Comparison of ENCODE assay signal across 21 cellular contexts in the genomic region with DNA sequence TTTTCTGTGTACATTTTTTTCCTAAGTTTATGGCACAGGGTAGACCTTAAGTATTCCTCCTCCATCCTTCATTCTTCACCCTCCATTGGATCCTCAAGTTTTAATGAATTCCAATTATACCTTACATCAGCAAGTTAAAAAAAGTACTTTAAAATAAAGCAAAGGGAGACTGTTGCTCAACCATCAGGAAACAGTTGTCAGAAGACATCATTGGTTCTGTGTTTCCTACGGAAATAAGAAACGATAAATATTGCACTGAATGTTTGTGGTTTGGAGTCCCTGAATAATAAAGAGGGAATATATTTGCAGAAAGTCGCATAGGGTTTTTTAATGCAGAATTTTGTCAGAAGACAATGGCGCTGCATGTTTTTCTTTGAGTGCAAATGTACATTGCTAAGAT. TPM values are rescaled to one million over a fixed set of nuclear protein-coding genes. Genes with fewer than 3 reads are reported as not detected.
DNase-seq lines count a peak whose midpoint lies in the region; ATAC-seq and TF ChIP-seq lines count a peak whose summit lies in the region.
"Had no signal": no experiment of that assay in that cellular context is flagged by ENCODE, and none has a peak within 500 bp of the region (broad histone marks: within the 10 kb centered on the region; RNA-seq: fewer than 3 reads in every experiment).

No MANE protein-coding gene starts in this region.

- intact Hi-C loops in CD8-positive, alpha-beta T cell (cut with DNase I, micrococcal nuclease) = no loop called here

- H3K36me3 ChIP-seq in CD8-positive, alpha-beta T cell (ENCODE audit: insufficient read depth, low read length) = peaks cover 32% of the 10 kb centered on the region

- H3K4me3 ChIP-seq in CD8-positive, alpha-beta T cell (ENCODE audit: low read depth, low read length) = no peak overlapping the region
- H3K4me3 ChIP-seq: GM23338, Peyer's patch had no signal

- no peaks in the 10 kb centered on the region for H3K27me3 Mint-ChIP-seq in activated T-cell treated with anti-CD3 and anti-CD28 coated beads, Interleukin-2, amount 50 U/mL, for 24 hours
- H3K27me3 Mint-ChIP-seq in CD8-positive, alpha-beta T cell (ENCODE audit: low read depth) = no peaks in the 10 kb centered on the region
- no peaks in the 10 kb centered on the region for H3K27me3 Mint-ChIP-seq in T-helper 2 cell treated with Interferon-gamma antibody and Interleukin-4, amounts not matched to agents 5 μg/mL and 100 μg/mL, for 36 hours (ENCODE audit: low read depth)

- H3K27me3 ChIP-seq in CD8-positive, alpha-beta T cell (ENCODE audit: insufficient read depth, low read length) = no peaks in the 10 kb centered on the region
- H3K27me3 ChIP-seq: Peyer's patch had no signal

- H3K4me1 ChIP-seq in CD8-positive, alpha-beta T cell (ENCODE audit: insufficient read depth, low read length) = no peaks in the 10 kb centered on the region
- H3K4me1 ChIP-seq: Peyer's patch had no signal

- POLR2A ChIA-PET in CD8-positive, alpha-beta T cell (lab: Charles Lee) = interaction anchor here (0.6 to 0.7 kb wide), 2 partner anchors 29 to 74 kb away, joined by 3 to 5 read pairs; no protein-coding TSS in a partner anchor

- H3K27ac Mint-ChIP-seq in activated T-cell treated with anti-CD3 and anti-CD28 coated beads, Interleukin-2, amount 50 U/mL, for 24 hours = peak overlapping the region; percentile 13
- peak overlapping the region; percentile 58 for H3K27ac Mint-ChIP-seq in CD8-positive, alpha-beta T cell
- peak overlapping the region; percentile 78 for H3K27ac Mint-ChIP-seq in T-helper 2 cell treated with Interferon-gamma antibody and Interleukin-4, amounts not matched to agents 5 μg/mL and 100 μg/mL, for 36 hours
- H3K27ac Mint-ChIP-seq: GM23338 had no signal

- no peak overlapping the region for H3K4me3 Mint-ChIP-seq in activated T-cell treated with anti-CD3 and anti-CD28 coated beads, Interleukin-2, amount 50 U/mL, for 24 hours
- H3K4me3 Mint-ChIP-seq in CD8-positive, alpha-beta T cell = no peak overlapping the region
- H3K4me3 Mint-ChIP-seq in T-helper 2 cell treated with Interferon-gamma antibody and Interleukin-4, amounts not matched to agents 5 μg/mL and 100 μg/mL, for 36 hours = peak overlapping the region; percentile 32
- H3K4me3 Mint-ChIP-seq: GM23338 had no signal

- ATAC-seq in CD8-positive, alpha-beta T cell = no peak
- ATAC-seq: GM23338 had no signal

- H3K4me1 Mint-ChIP-seq in activated T-cell treated with anti-CD3 and anti-CD28 coated beads, Interleukin-2, amount 50 U/mL, for 24 hours (ENCODE audit: low read depth) = peaks cover 3% of the 10 kb centered on the region
- peaks cover 2% of the 10 kb centered on the region for H3K4me1 Mint-ChIP-seq in CD8-positive, alpha-beta T cell (ENCODE audit: low read depth)
- H3K4me1 Mint-ChIP-seq in T-helper 2 cell treated with Interferon-gamma antibody and Interleukin-4, amounts not matched to agents 5 μg/mL and 100 μg/mL, for 36 hours (ENCODE audit: low read depth) = peaks cover 23% of the 10 kb centered on the region
- H3K4me1 Mint-ChIP-seq: GM23338 had no signal

- no peaks in the 10 kb centered on the region for H3K9me3 ChIP-seq in CD8-positive, alpha-beta T cell (ENCODE audit: low read length)
- H3K9me3 ChIP-seq: Peyer's patch had no signal

- no peaks in the 10 kb centered on the region for H3K9me3 Mint-ChIP-seq in activated T-cell treated with anti-CD3 and anti-CD28 coated beads, Interleukin-2, amount 50 U/mL, for 24 hours
- no peaks in the 10 kb centered on the region for H3K9me3 Mint-ChIP-seq in CD8-positive, alpha-beta T cell
- no peaks in the 10 kb centered on the region for H3K9me3 Mint-ChIP-seq in T-helper 2 cell treated with Interferon-gamma antibody and Interleukin-4, amounts not matched to agents 5 μg/mL and 100 μg/mL, for 36 hours
- H3K9me3 Mint-ChIP-seq: GM23338 had no signal

- H3K27ac ChIP-seq in CD8-positive, alpha-beta T cell (ENCODE audit: low read depth, low read length) = no peak overlapping the region
- H3K27ac ChIP-seq: Peyer's patch had no signal

- DNase-seq in activated T-cell treated with anti-CD3 and anti-CD28 coated beads, Interleukin-2, amount 50 U/mL, for 24 hours = no peak
- no peak for DNase-seq in activated T-cell treated with anti-CD3 and anti-CD28 coated beads, Interleukin-2, amount 50 U/mL, for 1 hour
- DNase-seq in CD8-positive, alpha-beta T cell = no peak
- no peak for DNase-seq in T-helper 2 cell treated with Interferon-gamma antibody and Interleukin-4, amounts not matched to agents 5 μg/mL and 100 μg/mL, for 36 hours (ENCODE audit: low spot score)
- DNase-seq in putamen (ENCODE audit: low spot score) (peak; percentile 20), NCI-H2227 (lab: John Stamatoyannopoulos, UW; ENCODE audit: unreplicated experiment) (no peak), occipital lobe (lab: John Stamatoyannopoulos, UW) (no peak), SIG-M5 (lab: John Stamatoyannopoulos, UW) (no peak)
- DNase-seq: ACHN, COR-L47, DMS153, EL, NCI-H1092 treated with DMSO at 0.1 percent for 48 hours, NCI-H1694 treated with DMSO at 0.1 percent for 48 hours, NCI-H446 treated with DMSO at 0.1 percent for 48 hours, NCI-H748 treated with DMSO at 0.1 percent for 48 hours, Peyer's patch, Right ventricle myocardium superior had no signal

- CTCF ChIA-PET in CD8-positive, alpha-beta T cell (lab: Charles Lee) = no interaction called here

- TF ChIP-seq CTCF in CD8-positive, alpha-beta T cell (IDR thresholded peaks at IDR 0.05) = no peak

- H3K36me3 Mint-ChIP-seq in activated T-cell treated with anti-CD3 and anti-CD28 coated beads, Interleukin-2, amount 50 U/mL, for 24 hours (ENCODE audit: low read depth) = peaks cover 66% of the 10 kb centered on the region
- H3K36me3 Mint-ChIP-seq in CD8-positive, alpha-beta T cell = peaks cover 54% of the 10 kb centered on the region
- H3K36me3 Mint-ChIP-seq in T-helper 2 cell treated with Interferon-gamma antibody and Interleukin-4, amounts not matched to agents 5 μg/mL and 100 μg/mL, for 36 hours (ENCODE audit: low read depth) = peaks cover 40% of the 10 kb centered on the region

RNA-seq across cellular contexts. Expression of a gene that starts 28.1 kb away (rescaled TPM):
- total RNA-seq in CD8-positive, alpha-beta T cell = 100 to 1,000 TPM; 356 to 366 TPM
- 119 TPM for total RNA-seq in occipital lobe

RNA-seq across cellular contexts. Expression of a gene that starts 43.9 kb away (rescaled TPM):
- total RNA-seq in CD8-positive, alpha-beta T cell = 10 to 100 TPM; 11.3 to 14.3 TPM
- 84.2 TPM for total RNA-seq in occipital lobe

RNA-seq across cellular contexts. Expression of a gene that starts 44.3 kb away (rescaled TPM):
- 10 to 100 TPM in 1 of 2 experiments, 1 to 10 TPM in 1; 9.9 to 12.6 TPM for total RNA-seq in CD8-positive, alpha-beta T cell
- total RNA-seq in occipital lobe = 126 TPM

RNA-seq across cellular contexts. Expression of a gene that starts 45.8 kb away (rescaled TPM):
- total RNA-seq in CD8-positive, alpha-beta T cell = not detected
- not detected for total RNA-seq in occipital lobe
- total RNA-seq: HT1080, M059J, Peyer's patch, Right ventricle myocardium superior had no signal

Comparison
In these comparisons a context has a peak if more than half of its experiments do, and no peak if none do; other contexts are left out.
1. H3K27ac Mint-ChIP-seq: peak in every context shown above with its lines; median percentile 78 in T-helper 2 cell treated with Interferon-gamma antibody and Interleukin-4, amounts not matched to agents 5 μg/mL and 100 μg/mL, for 36 hours; 58 in CD8-positive, alpha-beta T cell; 13 in activated T-cell treated with anti-CD3 and anti-CD28 coated beads, Interleukin-2, amount 50 U/mL, for 24 hours.